15 cellular contexts compared by ENCODE assay signal in the genomic region with DNA sequence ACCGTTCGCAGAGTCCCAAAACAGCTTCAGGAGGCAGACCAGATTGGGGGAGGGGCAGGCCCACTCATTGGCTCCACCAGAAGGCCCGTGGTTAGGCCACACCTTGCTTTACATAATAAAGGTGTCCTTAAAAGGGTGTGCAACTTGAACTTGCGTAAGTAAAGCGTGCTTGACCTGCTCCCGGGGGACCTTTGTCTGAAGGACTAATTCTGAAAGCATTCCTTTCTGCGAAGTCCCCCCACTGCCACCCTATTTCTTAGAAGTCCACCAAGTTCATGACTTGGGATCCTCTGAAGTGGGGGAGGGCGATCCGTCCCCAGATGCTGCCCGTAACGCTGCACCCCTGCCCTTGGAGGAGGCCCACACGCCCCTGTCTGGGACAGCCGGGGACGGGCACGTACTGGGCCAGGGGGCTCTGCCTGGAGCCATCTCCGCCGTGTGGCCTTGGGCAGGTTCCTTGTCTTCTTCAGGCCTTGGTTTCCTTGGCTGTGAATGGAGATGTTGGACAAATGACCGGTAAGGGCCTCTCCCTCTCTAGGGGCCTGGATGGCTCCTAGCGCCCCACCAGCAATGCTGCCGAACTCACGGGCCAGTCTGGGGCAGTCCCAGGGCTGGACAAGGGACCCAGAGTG. TPM values are rescaled to one million over a fixed set of nuclear protein-coding genes. Genes with fewer than 3 reads are reported as not detected.
DNase-seq lines count a peak whose midpoint lies in the region; ATAC-seq and TF ChIP-seq lines count a peak whose summit lies in the region.
"Had no signal": no experiment of that assay in that cellular context is flagged by ENCODE, and none has a peak within 500 bp of the region (broad histone marks: within the 10 kb centered on the region; RNA-seq: fewer than 3 reads in every experiment).

No MANE protein-coding gene starts in this region.

- WGBS in iPS DF 6.9 (ENCODE audit: insufficient coverage, insufficient read length) = no CpG with 5 or more reads among the region's 21 CpGs

- peak; percentile 50 for DNase-seq in ELF-1 (ENCODE audit: low read depth, low spot score)
- peak; percentile 82 for DNase-seq in NT2/D1 (ENCODE audit: low read depth, low spot score)
- DNase-seq in iPS DF 6.9 (ENCODE audit: low read depth, low spot score) = peak; percentile 39
- DNase-seq in sciatic nerve (ENCODE audit: low spot score) = peak; percentile 55
- DNase-seq in COLO829 (ENCODE audit: low spot score) = no peak
- DNase-seq in coronary artery (ENCODE audit: low spot score) = no peak
- DNase-seq: activated CD4-positive, alpha-beta memory T cell treated with anti-CD3 and anti-CD28 coated beads for 36 hours; colonic mucosa; GOT3; naive thymus-derived CD8-positive, alpha-beta T cell; NCI-H1105; NCI-H446 had no signal

- H3K4me3 ChIP-seq in NT2/D1 (ENCODE audit: insufficient read length, low read depth) (peak overlapping the region; percentile 48), iPS DF 6.9 (ENCODE audit: low read length) (no peak overlapping the region), coronary artery (no peak overlapping the region)
- H3K4me3 ChIP-seq: colonic mucosa had no signal

- intact Hi-C loops in sciatic nerve (cut with DNase I) = no loop called here

- peak overlapping the region; percentile 72 for H3K9ac ChIP-seq in NT2/D1 (ENCODE audit: insufficient read length, low read depth)

- no peak for TF ChIP-seq CTCF in coronary artery (IDR thresholded peaks at IDR 0.05)

- H3K4me1 ChIP-seq in NT2/D1 (ENCODE audit: insufficient read depth, insufficient read length) (peaks cover 34% of the 10 kb centered on the region), iPS DF 6.9 (ENCODE audit: control insufficient read depth, insufficient read depth, low read length) (peaks cover 17% of the 10 kb centered on the region)
- H3K4me1 ChIP-seq: colonic mucosa had no signal

- no peaks in the 10 kb centered on the region for H3K9me3 ChIP-seq in NT2/D1 (ENCODE audit: insufficient read depth, low read length)
- no peaks in the 10 kb centered on the region for H3K9me3 ChIP-seq in iPS DF 6.9 (ENCODE audit: control insufficient read depth, insufficient read depth, low read length)
- H3K9me3 ChIP-seq: colonic mucosa had no signal

- H3K27ac ChIP-seq in iPS DF 6.9 (ENCODE audit: low read length) (no peak overlapping the region), coronary artery (peak overlapping the region in 1 of 2 donors; percentile 85)
- H3K27ac ChIP-seq: C4-2B, colonic mucosa had no signal

- peaks cover 56% of the 10 kb centered on the region for H3K27me3 ChIP-seq in NT2/D1 (ENCODE audit: insufficient read depth, insufficient read length)
- H3K27me3 ChIP-seq in iPS DF 6.9 (ENCODE audit: control insufficient read depth, insufficient read depth, low read length) = peaks cover 23% of the 10 kb centered on the region

- ATAC-seq in sciatic nerve (no peak), GM19324 (IDR thresholded peaks at IDR 0.05; ENCODE audit: low FRiP score, unreplicated experiment) (no peak)
- ATAC-seq: naive thymus-derived CD8-positive, alpha-beta T cell; stimulated activated memory B cell treated with anti-CD40 and anti-IgM and Interleukin-4, amounts not matched to agents 10 μg/mL and 1 μg/mL and 100 μg/mL, for 72 hours had no signal

- H3K36me3 ChIP-seq in NT2/D1 (ENCODE audit: insufficient read depth, insufficient read length, low read length) = peaks cover 2% of the 10 kb centered on the region
- no peaks in the 10 kb centered on the region for H3K36me3 ChIP-seq in iPS DF 6.9 (ENCODE audit: control insufficient read depth, insufficient read depth, low read length)
- H3K36me3 ChIP-seq: colonic mucosa had no signal

RNA-seq across cellular contexts. Expression of gene ZNF469, which starts 0.8 kb away (rescaled TPM):
- total RNA-seq in sciatic nerve = 2.9 TPM

Comparison
In these comparisons a context has a peak if more than half of its experiments do, and no peak if none do; other contexts are left out.
1. DNase-seq: peak in ELF-1 (single experiment), NT2/D1 (single experiment), iPS DF 6.9 (single experiment) and sciatic nerve (single experiment); none in COLO829 (single experiment) and coronary artery (single experiment).